Comparison of ENCODE assay signal across 1 cellular context in genomic region chr1:99180343-99180808, GRCh38.
TF ChIP-seq lines count a peak whose summit lies in the region.

No MANE protein-coding gene starts in this region.

TF ChIP-seq in HEK293, 187 proteins besides CTCF, POLR2A, EP300 and RAD21 (continued from another document):
- TF ChIP-seq PRDM10 (tag by site-specific recombination; IDR thresholded peaks at IDR 0.05): peak; percentile 59
TF ChIP-seq in HEK293: peak in this region for 4.
